8 cellular contexts compared by ENCODE assay signal in the genomic region with DNA sequence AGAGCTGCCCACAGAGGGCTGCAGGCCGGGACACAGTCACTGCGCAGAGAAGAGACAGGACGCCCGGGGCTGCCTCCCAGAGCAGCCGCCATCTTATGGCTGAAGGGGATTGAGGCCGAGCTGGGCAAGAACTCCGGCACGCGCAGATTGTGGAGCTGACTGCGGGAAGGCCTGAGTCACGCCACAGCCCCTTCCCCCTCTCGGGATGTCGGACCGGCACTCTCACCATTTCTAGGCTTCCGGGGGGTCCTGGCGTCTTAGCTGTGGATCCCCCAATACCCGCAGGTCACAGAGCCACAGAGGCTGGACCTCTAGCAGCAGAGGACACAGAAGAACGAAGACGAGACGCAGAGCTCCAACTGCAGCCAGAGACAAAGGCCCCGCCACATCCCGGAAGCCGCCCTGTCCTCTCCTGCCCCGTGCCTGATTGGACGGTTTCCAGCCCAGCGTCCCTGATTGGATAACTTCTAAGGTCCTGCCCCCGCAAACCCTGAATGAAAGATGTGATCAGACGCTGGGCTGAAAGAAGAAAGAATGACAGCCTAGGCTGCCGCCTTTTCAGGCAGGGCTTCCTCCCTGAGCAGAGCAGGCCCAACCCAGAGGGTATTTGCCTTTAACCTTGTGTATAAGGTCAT. TPM values are rescaled to one million over a fixed set of nuclear protein-coding genes. Genes with fewer than 3 reads are reported as not detected.
DNase-seq lines count a peak whose midpoint lies in the region; ATAC-seq, FAIRE-seq and TF ChIP-seq lines count a peak whose summit lies in the region.

A gene (minus strand): TSS at position 373 of the 635 bp plus-strand sequence. CDS start 144 bp downstream, at position 229.

- CTCF ChIA-PET in activated CD4-positive, alpha-beta memory T cell treated with anti-CD3 and anti-CD28 coated beads for 36 hours (lab: Charles Lee) = interaction anchor here (0.6 to 1.7 kb wide), 4 partner anchors 16 to 745 kb away, joined by 3 to 11 read pairs (median 3); a partner anchor contains a TSS

- H3K27me3 ChIP-seq in left lung = no peaks in the 10 kb centered on the region

- H3K4me1 ChIP-seq in left lung = peaks cover 0 to 18% of the 10 kb centered on the region in 2 donors

- peaks cover 10% of the 10 kb centered on the region for H3K9me3 Mint-ChIP-seq in activated CD4-positive, alpha-beta memory T cell treated with anti-CD3 and anti-CD28 coated beads for 36 hours

- peaks cover 57% of the 10 kb centered on the region for H3K36me3 Mint-ChIP-seq in activated CD4-positive, alpha-beta memory T cell treated with anti-CD3 and anti-CD28 coated beads for 36 hours

- H3K27ac ChIP-seq in left lung = peak within 1 kb of the TSS; percentile 90 to 95

- no peaks in the 10 kb centered on the region for H3K27me3 Mint-ChIP-seq in activated CD4-positive, alpha-beta memory T cell treated with anti-CD3 and anti-CD28 coated beads for 36 hours

- peak within 1 kb of the TSS; percentile 54 to 75 for H3K4me3 ChIP-seq in left lung

- intact Hi-C loops in activated CD4-positive, alpha-beta memory T cell treated with anti-CD3 and anti-CD28 coated beads for 36 hours (cut with micrococcal nuclease) = loop anchor here (1.0 to 10.0 kb wide), 5 partner anchors 16 to 814 kb away; a partner anchor contains a TSS
- intact Hi-C loops in left lung (cut with DNase I) = no loop called here

- no peak for TF ChIP-seq CTCF in left lung (IDR thresholded peaks at IDR 0.05)

- peak; percentile 20 for DNase-seq in GM18507 (ENCODE audit: extremely low spot score, insufficient read length, low read depth)
- peak; percentile 92 for DNase-seq in NCI-H345 (lab: John Stamatoyannopoulos, UW)
- DNase-seq in activated CD4-positive, alpha-beta memory T cell treated with anti-CD3 and anti-CD28 coated beads for 36 hours = peak; percentile 96
- peak; percentile 96 for DNase-seq in dermis blood vessel endothelial cell
- peak; percentile 92 to 96 for DNase-seq in left lung
- peak; percentile 85 for DNase-seq in stimulated activated CD4-positive, alpha-beta T cell treated with anti-CD3 and anti-CD28 coated beads, Interleukin-2, amount 100 ng/mL, for 4 hours (ENCODE audit: low read depth)
- no peak for DNase-seq in NOMO-1 treated with DMSO at 0.1 percent for 48 hours (lab: John Stamatoyannopoulos, UW; ENCODE audit: unreplicated experiment)

- FAIRE-seq in GM18507 (lab: Jason Lieb, UNC) = peak; percentile 72

- H3K4me3 Mint-ChIP-seq in activated CD4-positive, alpha-beta memory T cell treated with anti-CD3 and anti-CD28 coated beads for 36 hours = peak within 1 kb of the TSS; percentile 95

- peaks cover 37% of the 10 kb centered on the region for H3K4me1 Mint-ChIP-seq in activated CD4-positive, alpha-beta memory T cell treated with anti-CD3 and anti-CD28 coated beads for 36 hours (ENCODE audit: low read depth)

- peaks cover 0 to 20% of the 10 kb centered on the region in 2 donors for H3K36me3 ChIP-seq in left lung

- POLR2A ChIA-PET in activated CD4-positive, alpha-beta memory T cell treated with anti-CD3 and anti-CD28 coated beads for 36 hours (lab: Charles Lee) = interaction anchor here (0.6 to 3.3 kb wide), 14 partner anchors 10 to 1060 kb away, joined by 3 to 46 read pairs (median 3); a partner anchor contains a TSS

- peak; percentile 94 for ATAC-seq in HG02981 (IDR thresholded peaks at IDR 0.05; ENCODE audit: unreplicated experiment)
- ATAC-seq in left lung = peak; percentile 99

- H3K9me3 ChIP-seq in left lung = peaks cover 0 to 22% of the 10 kb centered on the region in 2 donors

- H3K27ac Mint-ChIP-seq in activated CD4-positive, alpha-beta memory T cell treated with anti-CD3 and anti-CD28 coated beads for 36 hours = peak within 1 kb of the TSS; percentile 99

RNA-seq across cellular contexts. Expression of the gene that starts here (rescaled TPM):
- 10 to 100 TPM; 25.2 to 25.3 TPM for total RNA-seq in activated CD4-positive, alpha-beta memory T cell treated with anti-CD3 and anti-CD28 coated beads for 36 hours
- total RNA-seq in dermis blood vessel endothelial cell (10.7 and 12.1 TPM in 2 replicates), left lung (10 to 100 TPM; 15.8 to 20.3 TPM)
